8 cellular contexts compared by ENCODE assay signal in the genomic region with DNA sequence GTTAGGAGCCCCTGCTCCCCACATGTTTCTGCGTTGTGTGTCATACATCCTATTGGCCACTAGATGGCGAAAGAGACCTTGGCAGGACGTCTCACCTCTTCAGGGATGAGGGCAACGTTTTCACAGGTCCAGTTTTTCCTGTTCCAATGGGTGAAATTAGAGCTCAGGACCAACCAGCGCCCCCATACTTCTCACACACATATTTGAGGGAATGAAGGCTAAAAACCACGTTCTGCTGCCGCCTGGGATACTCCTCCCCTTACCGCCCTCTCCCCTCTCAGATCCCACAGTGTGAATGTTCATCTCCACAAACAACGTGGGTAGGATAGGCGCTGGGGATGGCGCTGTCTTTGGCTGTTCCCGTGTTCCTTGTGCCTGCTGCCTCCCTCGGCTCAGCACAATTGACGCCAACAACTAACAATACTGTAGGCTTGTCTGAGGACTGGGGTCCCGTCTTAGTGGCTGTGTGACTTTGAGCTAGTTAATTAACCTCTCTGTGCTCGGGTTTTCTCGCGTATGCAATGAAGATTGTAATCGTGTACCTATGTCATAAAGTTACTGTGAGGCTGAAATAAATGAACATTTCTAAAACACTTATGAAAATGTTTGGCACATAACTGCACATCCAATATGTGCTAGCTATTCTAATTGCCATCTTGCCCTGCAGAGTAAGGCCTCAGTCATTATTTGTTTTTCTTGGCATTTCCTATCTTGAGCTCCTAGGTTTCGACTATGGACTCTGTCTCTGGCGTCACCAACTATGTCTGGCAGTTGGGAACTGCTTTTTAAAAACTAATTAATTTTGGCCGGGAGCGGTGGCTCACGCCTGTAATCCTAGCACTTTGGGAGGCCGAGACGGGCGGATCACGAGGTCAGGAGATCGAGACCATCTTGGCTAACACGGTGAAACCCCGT.
DNase-seq lines count a peak whose midpoint lies in the region; ATAC-seq and TF ChIP-seq lines count a peak whose summit lies in the region.

No MANE protein-coding gene starts in this region.

- H4K20me1 ChIP-seq in smooth muscle cell (ENCODE audit: low read depth): no peaks in the 10 kb centered on the region

- ATAC-seq in GM18909 (IDR thresholded peaks at IDR 0.05; ENCODE audit: poor library complexity, unreplicated experiment) (peak; percentile 91), HG03575 (IDR thresholded peaks at IDR 0.05; ENCODE audit: extremely low read depth, insufficient number of reproducible peaks, low FRiP score, unreplicated experiment) (peak; percentile 48), GM18861 (IDR thresholded peaks at IDR 0.05; ENCODE audit: unreplicated experiment) (no peak)

- H3K27me3 ChIP-seq in NT2/D1 (ENCODE audit: insufficient read depth, insufficient read length) (no peaks in the 10 kb centered on the region), smooth muscle cell (ENCODE audit: low read depth) (no peaks in the 10 kb centered on the region)

- H3K4me1 ChIP-seq in NT2/D1 (ENCODE audit: insufficient read depth, insufficient read length) (no peaks in the 10 kb centered on the region), smooth muscle cell (ENCODE audit: low read depth) (no peaks in the 10 kb centered on the region)

- 64% methylated on average over 31 of the region's 31 CpGs for WGBS in smooth muscle cell (ENCODE audit: low lambda C conversion rate)

- no peak overlapping the region for H3K27ac ChIP-seq in smooth muscle cell (ENCODE audit: low read depth)

- H3K36me3 ChIP-seq in NT2/D1 (ENCODE audit: insufficient read depth, insufficient read length, low read length): no peaks in the 10 kb centered on the region
- no peaks in the 10 kb centered on the region for H3K36me3 ChIP-seq in smooth muscle cell (ENCODE audit: low read depth)

- DNase-seq in DMS114 treated with DMSO at 0.1 percent for 48 hours (lab: John Stamatoyannopoulos, UW; ENCODE audit: unreplicated experiment) (peak; percentile 15), NT2/D1 (ENCODE audit: low read depth, low spot score) (peak; percentile 27), amniotic epithelial cell (ENCODE audit: low read depth) (peak; percentile 50), iPS DF 19.7 (ENCODE audit: low read depth, low spot score) (peak; percentile 35), smooth muscle cell (lab: John Stamatoyannopoulos, UW; ENCODE audit: unreplicated experiment) (no peak)

- H3K79me2 ChIP-seq in smooth muscle cell (ENCODE audit: low read depth): no peaks in the 10 kb centered on the region

- peak; percentile 63 for TF ChIP-seq CTCF in smooth muscle cell (IDR thresholded peaks at IDR 0.05; ENCODE audit: borderline replicate concordance, insufficient read depth, poor library complexity, severe bottlenecking)

- H3K9ac ChIP-seq in NT2/D1 (ENCODE audit: insufficient read length, low read depth): no peak overlapping the region
- no peak overlapping the region for H3K9ac ChIP-seq in smooth muscle cell (ENCODE audit: low read depth)

- H3K4me3 ChIP-seq in NT2/D1 (ENCODE audit: insufficient read length, low read depth) (no peak overlapping the region), smooth muscle cell (no peak overlapping the region)

- no peaks in the 10 kb centered on the region for H3K9me3 ChIP-seq in NT2/D1 (ENCODE audit: insufficient read depth, low read length)
- peaks cover 3% of the 10 kb centered on the region for H3K9me3 ChIP-seq in smooth muscle cell (replicated peaks; ENCODE audit: low read depth)

- H3K4me2 ChIP-seq in smooth muscle cell: peak overlapping the region; percentile 61

- no peaks in the 10 kb centered on the region for H3F3A ChIP-seq in smooth muscle cell (ENCODE audit: low read depth)

- H2AFZ ChIP-seq in smooth muscle cell (ENCODE audit: low read depth): no peak overlapping the region
